22 cellular contexts compared by ENCODE assay signal in the genomic region with DNA sequence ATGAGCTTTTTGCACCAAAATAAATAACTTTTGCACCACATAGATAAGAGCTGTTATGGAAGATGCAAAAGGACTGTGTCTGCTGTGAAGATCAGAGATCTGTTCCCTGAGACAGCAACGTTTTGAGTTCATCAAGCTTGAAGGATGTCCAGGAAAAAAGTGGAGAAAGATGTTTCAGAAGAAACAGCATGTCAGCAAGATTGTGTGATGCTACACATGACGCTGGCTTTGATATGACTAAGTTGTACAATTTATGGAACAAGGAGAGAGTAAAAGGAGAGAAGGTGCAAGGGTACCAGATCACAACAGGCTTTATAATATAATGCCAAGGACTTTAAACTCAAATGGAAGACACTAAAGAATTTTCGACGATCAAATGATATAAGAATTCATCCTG. TPM values are rescaled to one million over a fixed set of nuclear protein-coding genes. Genes with fewer than 3 reads are reported as not detected.
DNase-seq lines count a peak whose midpoint lies in the region; ATAC-seq, FAIRE-seq and TF ChIP-seq lines count a peak whose summit lies in the region.
"Had no signal": no experiment of that assay in that cellular context is flagged by ENCODE, and none has a peak within 500 bp of the region (broad histone marks: within the 10 kb centered on the region; RNA-seq: fewer than 3 reads in every experiment).

No MANE protein-coding gene starts in this region.

- H3K27me3 ChIP-seq in cardiac muscle cell (no peaks in the 10 kb centered on the region), K562 (ENCODE audit: control insufficient read depth in 2 of 2, insufficient read depth in 2 of 2, low read length in 2 of 2) (no peaks in the 10 kb centered on the region), hepatocyte (no peaks in the 10 kb centered on the region), thyroid gland (no peaks in the 10 kb centered on the region), gastroesophageal sphincter (no peaks in the 10 kb centered on the region)

- no peak overlapping the region for H3K9ac ChIP-seq in K562 (ENCODE audit: insufficient read depth in 1 of 2, low read depth in 2 of 2, low read length in 2 of 2)
- H3K9ac ChIP-seq: BLaER1 treated with 17β-estradiol and CSF1 and Interleukin-3, amounts not matched to agents 10 nM and 100 nM had no signal

- no peak for TF ChIP-seq CTCF in cardiac muscle cell (IDR thresholded peaks at IDR 0.05; ENCODE audit: low read depth, low read length)
- no peak for TF ChIP-seq CTCF in K562 (IDR thresholded peaks at IDR 0.05 in 2 of 3, conservative IDR thresholded peaks at IDR 0.05 in 1 of 3; ENCODE audit: insufficient read depth in 2 of 3, low read depth in 1 of 3, low read length in 3 of 3)
- no peak for TF ChIP-seq CTCF in hepatocyte (IDR thresholded peaks at IDR 0.05; ENCODE audit: poor library complexity)
- no peak for TF ChIP-seq CTCF in thyroid gland (IDR thresholded peaks at IDR 0.05)
- TF ChIP-seq CTCF in gastroesophageal sphincter (IDR thresholded peaks at IDR 0.05) = no peak

- TF ChIP-seq RAD21 in K562 (CRISPR knock-in tag; conservative IDR thresholded peaks at IDR 0.05 in 1 of 2, IDR thresholded peaks at IDR 0.05 in 1 of 2) = no peak

- in situ Hi-C loops in K562 (cut with MboI) = no loop called here

- no peak for TF ChIP-seq EP300 in K562 (IDR thresholded peaks at IDR 0.05; ENCODE audit: low read length)
- TF ChIP-seq EP300 in gastroesophageal sphincter (IDR thresholded peaks at IDR 0.05) = no peak

- H3K9me3 ChIP-seq in cardiac muscle cell (ENCODE audit: low read depth) = no peaks in the 10 kb centered on the region
- H3K9me3 ChIP-seq in K562 (replicated peaks; ENCODE audit: control insufficient read depth, insufficient read depth, low read depth, low read length) = no peaks in the 10 kb centered on the region
- no peaks in the 10 kb centered on the region for H3K9me3 ChIP-seq in hepatocyte (ENCODE audit: low read depth)
- H3K9me3 ChIP-seq in thyroid gland = no peaks in the 10 kb centered on the region
- no peaks in the 10 kb centered on the region for H3K9me3 ChIP-seq in gastroesophageal sphincter
- H3K9me3 ChIP-seq: BLaER1 treated with 17β-estradiol and CSF1 and Interleukin-3, amounts not matched to agents 10 nM and 100 nM had no signal

- CTCF ChIA-PET in K562 (lab: Yijun Ruan, JAX; ENCODE audit: low intra/inter-chr PET ratio) = no interaction called here

- TF ChIP-seq POLR2A in K562 (conservative IDR thresholded peaks at IDR 0.05) (no peak), thyroid gland (IDR thresholded peaks at IDR 0.05) (no peak), gastroesophageal sphincter (IDR thresholded peaks at IDR 0.05) (no peak)

- no peaks in the 10 kb centered on the region for H3K9me1 ChIP-seq in K562 (ENCODE audit: control insufficient read depth, insufficient read depth, low read length)

- H3K9me2 ChIP-seq in hepatocyte (replicated peaks; ENCODE audit: insufficient read depth) = no peaks in the 10 kb centered on the region

- ATAC-seq in Right ventricle myocardium inferior = no peak
- ATAC-seq in K562 = peak; percentile 28; the same call in 1 of the 3 replicates
- no peak for ATAC-seq in gastroesophageal sphincter
- ATAC-seq: CD8-positive, alpha-beta T cell; GM23338 had no signal

- POLR2A ChIA-PET in K562 (lab: Yijun Ruan, JAX) = interaction anchor here (0.7 to 1.6 kb wide), 3 partner anchors 15 to 30 kb away, joined by 3 read pairs; no protein-coding TSS in a partner anchor

- intact Hi-C loops in Right ventricle myocardium inferior (cut with DNase I) = loop anchor here (2.0 kb wide), 1 partner anchor 15 kb away; no protein-coding TSS in a partner anchor
- intact Hi-C loops in K562 (cut with micrococcal nuclease) = no loop called here
- intact Hi-C loops in thyroid gland (cut with DNase I) = no loop called here

- H3K4me2 ChIP-seq in K562 (ENCODE audit: insufficient read depth, low read length) (no peak overlapping the region), hepatocyte (no peak overlapping the region)
- H3K4me2 ChIP-seq: BLaER1 treated with 17β-estradiol and CSF1 and Interleukin-3, amounts not matched to agents 10 nM and 100 nM; GM23338 had no signal

- FAIRE-seq in K562 (lab: Jason Lieb, UNC) = no peak
- FAIRE-seq: G401.6, GM12892, GM18507, RCC 7860 had no signal

- H3K79me2 ChIP-seq in K562 (ENCODE audit: control insufficient read depth, insufficient read depth, low read length) = peaks cover 84% of the 10 kb centered on the region
- peaks cover 98% of the 10 kb centered on the region for H3K79me2 ChIP-seq in hepatocyte

- H4K20me1 ChIP-seq in K562 (replicated peaks; ENCODE audit: control insufficient read depth, insufficient read depth, low read length) = peaks cover 4% of the 10 kb centered on the region
- H4K20me1 ChIP-seq in hepatocyte (ENCODE audit: insufficient read depth, poor library complexity, severe bottlenecking) = peaks cover 82% of the 10 kb centered on the region
- H4K20me1 ChIP-seq: BLaER1 treated with 17β-estradiol and CSF1 and Interleukin-3, amounts not matched to agents 10 nM and 100 nM had no signal

- H3K27ac ChIP-seq in cardiac muscle cell (peak overlapping the region; percentile 80), K562 (ENCODE audit: extremely low read depth, low read depth, low read length) (no peak overlapping the region), hepatocyte (peak overlapping the region; percentile 24), thyroid gland (peak overlapping the region in 2 of 3 donors; percentile 0 to 24), gastroesophageal sphincter (no peak overlapping the region)
- H3K27ac ChIP-seq: BLaER1 treated with 17β-estradiol and CSF1 and Interleukin-3, amounts not matched to agents 10 nM and 100 nM had no signal

- H3K36me3 ChIP-seq in cardiac muscle cell (no peaks in the 10 kb centered on the region), K562 (ENCODE audit: control insufficient read depth, insufficient read depth, low read length) (no peaks in the 10 kb centered on the region), hepatocyte (replicated peaks; ENCODE audit: insufficient read depth, low read depth) (no peaks in the 10 kb centered on the region), thyroid gland (no peaks in the 10 kb centered on the region), gastroesophageal sphincter (no peaks in the 10 kb centered on the region)
- H3K36me3 ChIP-seq: BLaER1 treated with 17β-estradiol and CSF1 and Interleukin-3, amounts not matched to agents 10 nM and 100 nM had no signal

- WGBS in K562 (ENCODE audit: insufficient coverage, low coverage, missing lambda C conversion rate) = 38% methylated on average over 4 of the region's 4 CpGs
- WGBS in hepatocyte (ENCODE audit: low lambda C conversion rate, missing lambda C conversion rate) = 85% methylated on average over 4 of the region's 4 CpGs
- WGBS in thyroid gland, 2 donors = 77 to 79% methylated on average over 4 of the region's 4 CpGs
- WGBS in gastroesophageal sphincter (ENCODE audit: low coverage in 1 of 2), 2 donors = 68 to 76% methylated on average over 4 of the region's 4 CpGs

- DNase-seq in cardiac muscle cell (ENCODE audit: low read depth in 1 of 2, low spot score in 1 of 2) (no peak), Right ventricle myocardium inferior (ENCODE audit: missing footprints) (no peak), K562 (ENCODE audit: extremely low read depth in 1 of 4, low spot score in 3 of 4) (no peak), hepatocyte (ENCODE audit: low spot score) (no peak), thyroid gland (no peak), SK-N-DZ (ENCODE audit: low spot score) (no peak)
- no peak for DNase-seq in activated CD4-positive, alpha-beta T cell treated with anti-CD3 and anti-CD28 coated beads for 48 hours
- DNase-seq: Calu3; CD8-positive, alpha-beta T cell; Kasumi-1; NCI-H1694; NCI-H2081 treated with DMSO at 0.1 percent for 48 hours; NCI-H2171 treated with DMSO at 0.1 percent for 48 hours; NCI-H526; Right ventricle myocardium superior had no signal

- H3K4me3 ChIP-seq in cardiac muscle cell (no peak overlapping the region), K562 (no peak overlapping the region), hepatocyte (no peak overlapping the region), thyroid gland (replicated peaks in 1 of 3) (no peak overlapping the region), gastroesophageal sphincter (no peak overlapping the region)
- H3K4me3 ChIP-seq: BLaER1 treated with 17β-estradiol and CSF1 and Interleukin-3, amounts not matched to agents 10 nM and 100 nM; GM23338 had no signal

- H3K4me1 ChIP-seq in cardiac muscle cell (ENCODE audit: low read depth) (peaks cover 41% of the 10 kb centered on the region), K562 (replicated peaks in 1 of 2; ENCODE audit: control insufficient read depth in 2 of 2, insufficient read depth in 2 of 2, low read length in 2 of 2) (peaks cover 0 to 7% of the 10 kb centered on the region in 2 experiments; a peak in 2 of 5 replicates), hepatocyte (ENCODE audit: insufficient read depth) (peaks cover 24% of the 10 kb centered on the region), thyroid gland (peaks cover 43 to 51% of the 10 kb centered on the region in 2 donors), gastroesophageal sphincter (peaks cover 8 to 72% (median 17%) of the 10 kb centered on the region in 3 donors)

- H2AFZ ChIP-seq in K562 (ENCODE audit: low read depth, low read length) (no peak overlapping the region), hepatocyte (no peak overlapping the region)
- H2AFZ ChIP-seq: GM23338 had no signal

- no TSS peak for BruUV-seq in K562 (replicated peaks; lab: Mats Ljungman, UMichigan)

RNA-seq across cellular contexts. Expression of a gene that starts 16.6 kb away (rescaled TPM):
- 76.2 and 93.9 TPM in 2 replicates for total RNA-seq in cardiac muscle cell
- 66.6 and 69.4 TPM in 2 replicates for polyA plus RNA-seq in cardiac muscle cell
- total RNA-seq in Right ventricle myocardium inferior = 111 TPM
- total RNA-seq in K562 (2011; cell fraction: chromatin; rRNA removed; ENCODE audit: low replicate concordance) = 51.1 and 121 TPM in 2 replicates
- 21.2 and 25.1 TPM in 2 replicates for total RNA-seq in K562 (2011; cell fraction: nucleolus; rRNA removed)
- 47.7 and 51.7 TPM in 2 replicates for total RNA-seq in K562 (2011; cell fraction: nucleoplasm; rRNA removed)
- total RNA-seq in K562 (2014; rRNA removed) = 16.3 and 18.7 TPM in 2 replicates
- total RNA-seq in K562 (2014; rRNA removed; fragmentation: Illumina TruSeq; extraction: Trizol) = 30.7 and 31.2 TPM in 2 replicates
- total RNA-seq in K562 (2015; rRNA removed; fragmentation: Illumina TruSeq; extraction: Trizol) = 28.0 and 30.5 TPM in 2 replicates
- 34.6 and 39.3 TPM in 2 replicates for total RNA-seq in K562 (2021)
- polyA plus RNA-seq in K562 (2011; rRNA removed) = 29.7 and 30.0 TPM in 2 replicates
- polyA plus RNA-seq in K562 (2011; cell fraction: cytosol; rRNA removed) = 15.3 and 18.0 TPM in 2 replicates
- 24.3 and 24.7 TPM in 2 replicates for polyA plus RNA-seq in K562 (2011; cell fraction: nucleus; rRNA removed)
- 14.0 and 17.1 TPM in 2 replicates for polyA plus RNA-seq in K562 (2012)
- 26.4 and 29.1 TPM in 2 replicates for polyA plus RNA-seq in K562 (2014; fragmentation: Illumina TruSeq; extraction: Trizol)
- 10 to 100 TPM in 1 of 2 experiments, 1 to 10 TPM in 1; 9.1 to 25.6 TPM for polyA plus RNA-seq in K562 (2014; fragmentation: Nextera tagmentation; extraction: Ambion mirVana)
- 27.8 and 28.5 TPM in 2 replicates for polyA plus RNA-seq in K562 (2014; rRNA removed)
- polyA minus RNA-seq in K562 (2011; rRNA and poly(A)+ RNA removed) = 68.2 and 70.3 TPM in 2 replicates
- 26.6 and 28.8 TPM in 2 replicates for polyA minus RNA-seq in K562 (2011; cell fraction: cytosol; rRNA and poly(A)+ RNA removed)
- polyA minus RNA-seq in K562 (2011; cell fraction: nucleus; rRNA and poly(A)+ RNA removed) = 28.5 and 37.9 TPM in 2 replicates
- total RNA-seq in hepatocyte = 75.2 and 88.7 TPM in 2 replicates
- polyA plus RNA-seq in hepatocyte = 34.4 and 42.3 TPM in 2 replicates
- total RNA-seq in thyroid gland = 100 to 1,000 TPM; 107 to 166 (median 126) TPM
- total RNA-seq in gastroesophageal sphincter = 100 to 1,000 TPM; 100 to 115 (median 103) TPM
- 11.2 and 12.7 TPM in 2 replicates for polyA plus RNA-seq in SK-N-DZ (2014; cell fraction: cytosol; rRNA removed)
- polyA plus RNA-seq in SK-N-DZ (2014; cell fraction: nucleus; rRNA removed) = 8.0 and 10.0 TPM in 2 replicates
- total RNA-seq: CD8-positive, alpha-beta T cell had no signal

Comparison
In these comparisons a context has a peak if more than half of its experiments do, and no peak if none do; other contexts are left out.
1. H3K27ac ChIP-seq: peak in cardiac muscle cell (single experiment), hepatocyte (single experiment) and thyroid gland (2 of 3); none in K562 (single experiment) and gastroesophageal sphincter (0 of 4).